Comparison of ENCODE assay signal across 21 cellular contexts in genomic region chr5:58009754-58010153, GRCh38.
A peak's percentile ranks its signal among the peaks of the same experiment; 100 is the strongest.
DNase-seq lines count a peak whose midpoint lies in the region; ATAC-seq and TF ChIP-seq lines count a peak whose summit lies in the region.
"Had no signal": no experiment of that assay in that cellular context is flagged by ENCODE, and none has a peak within 500 bp of the region (broad histone marks: within the 10 kb centered on the region; RNA-seq: fewer than 3 reads in every experiment).

No MANE protein-coding gene starts in this region.

- H3K9me3 Mint-ChIP-seq in activated T-cell treated with anti-CD3 and anti-CD28 coated beads, Interleukin-2, amount 50 U/mL, for 24 hours, result no peaks in the 10 kb centered on the region
- H3K9me3 Mint-ChIP-seq: CD4-positive, CD25-positive, alpha-beta regulatory T cell; CD8-positive, alpha-beta T cell; H9 had no signal

- H3K27ac ChIP-seq in hepatocyte (no peak overlapping the region), left lung (no peak overlapping the region)
- H3K27ac ChIP-seq: 22Rv1, BLaER1, C4-2B, GM23248 had no signal

- ATAC-seq in left lung (peak; percentile 65), GM18505 (IDR thresholded peaks at IDR 0.05; ENCODE audit: unreplicated experiment) (no peak)
- ATAC-seq: CD8-positive, alpha-beta T cell; GM12878; HCT116 had no signal

- H3K9me2 ChIP-seq in hepatocyte (replicated peaks; ENCODE audit: insufficient read depth), result no peaks in the 10 kb centered on the region

- no peak overlapping the region for H2AFZ ChIP-seq in hepatocyte
- H2AFZ ChIP-seq: GM23248 had no signal

- no peaks in the 10 kb centered on the region for H3K9me3 ChIP-seq in hepatocyte (ENCODE audit: low read depth)
- no peaks in the 10 kb centered on the region for H3K9me3 ChIP-seq in left lung
- H3K9me3 ChIP-seq: BLaER1, Caco-2 had no signal

- H4K20me1 ChIP-seq in hepatocyte (ENCODE audit: insufficient read depth, poor library complexity, severe bottlenecking), result no peaks in the 10 kb centered on the region
- H4K20me1 ChIP-seq: BLaER1 had no signal

- no peak overlapping the region for H3K4me2 ChIP-seq in hepatocyte
- H3K4me2 ChIP-seq: BLaER1 had no signal

- no peak overlapping the region for H3K27ac Mint-ChIP-seq in activated T-cell treated with anti-CD3 and anti-CD28 coated beads, Interleukin-2, amount 50 U/mL, for 24 hours
- H3K27ac Mint-ChIP-seq: B cell; CD4-positive, CD25-positive, alpha-beta regulatory T cell; CD8-positive, alpha-beta T cell; H9 had no signal

- H3K4me1 Mint-ChIP-seq in activated T-cell treated with anti-CD3 and anti-CD28 coated beads, Interleukin-2, amount 50 U/mL, for 24 hours (ENCODE audit: low read depth), result no peaks in the 10 kb centered on the region
- H3K4me1 Mint-ChIP-seq: B cell; CD4-positive, CD25-positive, alpha-beta regulatory T cell had no signal

- 86% methylated on average over 2 of the region's 2 CpGs for WGBS in hepatocyte (ENCODE audit: low lambda C conversion rate, missing lambda C conversion rate)

- H3K36me3 ChIP-seq in hepatocyte (replicated peaks; ENCODE audit: insufficient read depth, low read depth) (no peaks in the 10 kb centered on the region), left lung (no peaks in the 10 kb centered on the region)
- H3K36me3 ChIP-seq: BLaER1 had no signal

- TF ChIP-seq POLR2A in GM18505 (IDR thresholded peaks at IDR 0.05; ENCODE audit: borderline replicate concordance, extremely low read depth, insufficient read depth, insufficient read length), result no peak

- DNase-seq in NCI-H1417 (lab: John Stamatoyannopoulos, UW) (peak in 2 of 3 experiments; percentile 0 to 26), NCI-H1417 treated with DMSO at 0.1 percent for 48 hours (lab: John Stamatoyannopoulos, UW) (no peak), NCI-H69 (lab: John Stamatoyannopoulos, UW) (peak; percentile 15), hepatocyte (ENCODE audit: low spot score) (peak; percentile 0), left lung (no peak), GM13977 (ENCODE audit: low spot score) (no peak)
- DNase-seq in activated T-cell treated with anti-CD3 and anti-CD28 coated beads, Interleukin-2, amount 50 U/mL, for 24 hours, result no peak
- DNase-seq: Caco-2; CD4-positive, CD25-positive, alpha-beta regulatory T cell; CD8-positive, alpha-beta T cell; DMS153; DND-41; GM23248; H9 had no signal

- TF ChIP-seq CTCF in hepatocyte (IDR thresholded peaks at IDR 0.05; ENCODE audit: poor library complexity) (no peak), left lung (IDR thresholded peaks at IDR 0.05) (no peak), GM13977 (IDR thresholded peaks at IDR 0.05; ENCODE audit: extremely low read depth, insufficient read depth, missing control alignments) (no peak)

- no peaks in the 10 kb centered on the region for H3K27me3 Mint-ChIP-seq in activated T-cell treated with anti-CD3 and anti-CD28 coated beads, Interleukin-2, amount 50 U/mL, for 24 hours
- H3K27me3 Mint-ChIP-seq: B cell had no signal

- no peaks in the 10 kb centered on the region for H3K27me3 ChIP-seq in hepatocyte
- no peaks in the 10 kb centered on the region for H3K27me3 ChIP-seq in left lung
- H3K27me3 ChIP-seq: BLaER1 had no signal

- H3K4me3 ChIP-seq in hepatocyte (no peak overlapping the region), left lung (no peak overlapping the region)
- H3K4me3 ChIP-seq: BLaER1, GM12878, GM23248 had no signal

- no peaks in the 10 kb centered on the region for H3K79me2 ChIP-seq in hepatocyte

- H3K4me1 ChIP-seq in hepatocyte (ENCODE audit: insufficient read depth) (no peaks in the 10 kb centered on the region), left lung (no peaks in the 10 kb centered on the region)
- H3K4me1 ChIP-seq: BLaER1 had no signal

- intact Hi-C loops in left lung (cut with DNase I), result no loop called here

- H3K36me3 Mint-ChIP-seq in activated T-cell treated with anti-CD3 and anti-CD28 coated beads, Interleukin-2, amount 50 U/mL, for 24 hours (ENCODE audit: low read depth), result no peaks in the 10 kb centered on the region
- H3K36me3 Mint-ChIP-seq: CD4-positive, CD25-positive, alpha-beta regulatory T cell; CD8-positive, alpha-beta T cell had no signal

- in situ Hi-C loops in GM13977 (cut with MboI; ENCODE audit: low pct_unique_long_range_greater_than_20kb, low sequenced_read_pairs, unreplicated experiment), result no loop called here

- H3K4me3 Mint-ChIP-seq in activated T-cell treated with anti-CD3 and anti-CD28 coated beads, Interleukin-2, amount 50 U/mL, for 24 hours, result no peak overlapping the region
- H3K4me3 Mint-ChIP-seq: B cell; CD4-positive, CD25-positive, alpha-beta regulatory T cell; CD8-positive, alpha-beta T cell; H9 had no signal

Comparison
In these comparisons a context has a peak if more than half of its experiments do, and no peak if none do; other contexts are left out.
1. DNase-seq: peak in NCI-H1417 (2 of 3), NCI-H69 (single experiment) and hepatocyte (single experiment); none in NCI-H1417 treated with DMSO at 0.1 percent for 48 hours (single experiment), left lung (0 of 2), GM13977 (single experiment) and activated T-cell treated with anti-CD3 and anti-CD28 coated beads, Interleukin-2, amount 50 U/mL, for 24 hours (single experiment).